Comparison of ENCODE assay signal across 10 cellular contexts in genomic region chr12:122099856-122100255, GRCh38. TPM values are rescaled to one million over a fixed set of nuclear protein-coding genes. Genes with fewer than 3 reads are reported as not detected.
A peak's percentile ranks its signal among the peaks of the same experiment; 100 is the strongest.
DNase-seq lines count a peak whose midpoint lies in the region; ATAC-seq, FAIRE-seq and TF ChIP-seq lines count a peak whose summit lies in the region.
"Had no signal": no experiment of that assay in that cellular context is flagged by ENCODE, and none has a peak within 500 bp of the region (broad histone marks: within the 10 kb centered on the region; RNA-seq: fewer than 3 reads in every experiment).

No MANE protein-coding gene starts in this region.

- no peak for DNase-seq in DND-41
- no peak for DNase-seq in NCI-H748 (lab: John Stamatoyannopoulos, UW; ENCODE audit: unreplicated experiment)
- DNase-seq in omental fat pad (ENCODE audit: low spot score), result no peak
- no peak for DNase-seq in RCC 7860 (ENCODE audit: low spot score)
- DNase-seq in H4 (ENCODE audit: low spot score), result no peak
- DNase-seq: amygdala had no signal

- no peaks in the 10 kb centered on the region for H3K9me3 Mint-ChIP-seq in activated T-helper 17 cell treated with anti-CD3 and anti-CD28 coated beads, Interleukin-2, amount 50 U/mL, for 72 hours
- no peaks in the 10 kb centered on the region for H3K9me3 Mint-ChIP-seq in nephron

- H3K36me3 Mint-ChIP-seq in activated T-helper 17 cell treated with anti-CD3 and anti-CD28 coated beads, Interleukin-2, amount 50 U/mL, for 72 hours (ENCODE audit: low read depth), result no peaks in the 10 kb centered on the region
- peaks cover 11% of the 10 kb centered on the region for H3K36me3 Mint-ChIP-seq in nephron (ENCODE audit: low read depth)

- no peak for FAIRE-seq in RCC 7860 (lab: Jason Lieb, UNC)

- H4K20me1 ChIP-seq in BLaER1, result peaks cover 100% of the 10 kb centered on the region
- H4K20me1 ChIP-seq in DND-41 (ENCODE audit: insufficient read depth, low read length), result peaks cover 36% of the 10 kb centered on the region

- peaks cover 60% of the 10 kb centered on the region for H3K79me2 ChIP-seq in DND-41 (ENCODE audit: insufficient read depth, low read length)

- H3K36me3 ChIP-seq in BLaER1 (peaks cover 9% of the 10 kb centered on the region; the same call in 1 of the 2 replicates), DND-41 (ENCODE audit: insufficient read depth, low read length) (peaks cover 2% of the 10 kb centered on the region; the same call in 1 of the 2 replicates)

- peak; percentile 59; the same call in 2 of the 3 replicates for ATAC-seq in DND-41 (ENCODE audit: insufficient read depth, low read depth)
- peak; percentile 55 for ATAC-seq in activated T-helper 17 cell treated with anti-CD3 and anti-CD28 coated beads, Interleukin-2, amount 50 U/mL, for 72 hours (replicated peaks)
- no peak for ATAC-seq in omental fat pad (ENCODE audit: low FRiP score)
- ATAC-seq: esophagus mucosa had no signal

- H3K9ac ChIP-seq in BLaER1 (peak overlapping the region; percentile 71), DND-41 (ENCODE audit: low read depth, low read length) (no peak overlapping the region)

- H2AFZ ChIP-seq in DND-41 (ENCODE audit: low read depth, low read length), result no peak overlapping the region

- H3K4me1 ChIP-seq in BLaER1 (peaks cover 98% of the 10 kb centered on the region), DND-41 (ENCODE audit: insufficient read depth, low read length) (peaks cover 14% of the 10 kb centered on the region)

- no peaks in the 10 kb centered on the region for H3K27me3 Mint-ChIP-seq in activated T-helper 17 cell treated with anti-CD3 and anti-CD28 coated beads, Interleukin-2, amount 50 U/mL, for 72 hours
- peaks cover 4% of the 10 kb centered on the region for H3K27me3 Mint-ChIP-seq in nephron (ENCODE audit: low read depth)

- peak overlapping the region; percentile 85 for H3K27ac Mint-ChIP-seq in activated T-helper 17 cell treated with anti-CD3 and anti-CD28 coated beads, Interleukin-2, amount 50 U/mL, for 72 hours
- H3K27ac Mint-ChIP-seq in nephron, result peak overlapping the region in 2 of 3 experiments; percentile 7 to 75

- no peaks in the 10 kb centered on the region for H3K27me3 ChIP-seq in BLaER1
- H3K27me3 ChIP-seq in DND-41 (ENCODE audit: insufficient read depth, low read length, poor library complexity), result no peaks in the 10 kb centered on the region

- peaks cover 36% of the 10 kb centered on the region for H3K4me1 Mint-ChIP-seq in activated T-helper 17 cell treated with anti-CD3 and anti-CD28 coated beads, Interleukin-2, amount 50 U/mL, for 72 hours
- peaks cover 54% of the 10 kb centered on the region for H3K4me1 Mint-ChIP-seq in nephron

- H3K27ac ChIP-seq in BLaER1 (peak overlapping the region; percentile 92), DND-41 (ENCODE audit: low read length) (no peak overlapping the region)

- H3K4me3 ChIP-seq in BLaER1, result peak overlapping the region; percentile 51
- H3K4me3 ChIP-seq in DND-41 (ENCODE audit: low read depth in 1 of 2, low read length in 2 of 2), result no peak overlapping the region

- H3K9me3 ChIP-seq in BLaER1 (no peaks in the 10 kb centered on the region), DND-41 (ENCODE audit: insufficient read depth, low read length, severe bottlenecking) (no peaks in the 10 kb centered on the region)

- H3K4me3 Mint-ChIP-seq in activated T-helper 17 cell treated with anti-CD3 and anti-CD28 coated beads, Interleukin-2, amount 50 U/mL, for 72 hours, result peak overlapping the region; percentile 81
- no peak overlapping the region for H3K4me3 Mint-ChIP-seq in nephron

- H3K4me2 ChIP-seq in BLaER1 (peak overlapping the region; percentile 89), DND-41 (ENCODE audit: insufficient read depth, low read length) (no peak overlapping the region)

- TF ChIP-seq CTCF in DND-41 (IDR thresholded peaks at IDR 0.05; ENCODE audit: borderline replicate concordance, extremely low read depth, low read length, poor library complexity, severe bottlenecking) (no peak), nephron (IDR thresholded peaks at IDR 0.05; ENCODE audit: unreplicated experiment in 3 of 3) (no peak), omental fat pad (IDR thresholded peaks at IDR 0.05) (no peak)

RNA-seq across cellular contexts. Expression of gene MLXIP, which starts 21.3 kb away (rescaled TPM):
- total RNA-seq in activated T-helper 17 cell treated with anti-CD3 and anti-CD28 coated beads, Interleukin-2, amount 50 U/mL, for 72 hours, result 10 to 100 TPM; 19.7 to 28.9 TPM
- total RNA-seq in omental fat pad, result 10 to 100 TPM; 17.4 to 49.6 (median 32.6) TPM
- 4.3 and 5.0 TPM in 2 replicates for total RNA-seq in H4 (2014; rRNA removed; shearing (Covaris generic))
